Comparison of ENCODE assay signal across 26 cellular contexts in genomic region chr4:101287332-101287731, GRCh38. TPM values are rescaled to one million over a fixed set of nuclear protein-coding genes. Genes with fewer than 3 reads are reported as not detected.
DNase-seq lines count a peak whose midpoint lies in the region; ATAC-seq and TF ChIP-seq lines count a peak whose summit lies in the region.
"Had no signal": no experiment of that assay in that cellular context is flagged by ENCODE, and none has a peak within 500 bp of the region (broad histone marks: within the 10 kb centered on the region; RNA-seq: fewer than 3 reads in every experiment).

No MANE protein-coding gene starts in this region.

- TF ChIP-seq CTCF in MCF 10A (IDR thresholded peaks at IDR 0.05; ENCODE audit: unreplicated experiment) (no peak), breast epithelium (IDR thresholded peaks at IDR 0.05) (no peak), WTC11 (IDR thresholded peaks at IDR 0.05) (no peak)

- H3K4me1 ChIP-seq in breast epithelium (no peaks in the 10 kb centered on the region), aorta (ENCODE audit: control insufficient read depth in 1 of 2, insufficient read depth in 2 of 2, low read length in 2 of 2) (no peaks in the 10 kb centered on the region)

- no peak for TF ChIP-seq POLR2A in breast epithelium (IDR thresholded peaks at IDR 0.05)

- H3K4me1 Mint-ChIP-seq in MCF 10A (ENCODE audit: insufficient read depth, unreplicated experiment) (peaks cover 30% of the 10 kb centered on the region), WTC11 (peaks cover 84% of the 10 kb centered on the region), immature natural killer cell (peaks cover 76 to 95% of the 10 kb centered on the region in 2 donors)
- peaks cover 40 to 67% of the 10 kb centered on the region in 2 donors for H3K4me1 Mint-ChIP-seq in stimulated activated naive B cell treated with anti-CD40 and anti-IgM and Interleukin-4, amounts not matched to agents 10 μg/mL and 1 μg/mL and 100 μg/mL, for 72 hours

- POLR2A ChIA-PET in MCF 10A (lab: Yijun Ruan, JAX) (interaction anchor here (1.0 kb wide), 1 partner anchor 61 kb away, joined by 3 read pairs; no protein-coding TSS in a partner anchor), WTC11 (lab: Charles Lee) (interaction anchor here (0.7 kb wide), 1 partner anchor 543 kb away, joined by 3 read pairs; no protein-coding TSS in a partner anchor)

- no peaks in the 10 kb centered on the region for H3K27me3 Mint-ChIP-seq in MCF 10A (ENCODE audit: insufficient read depth, unreplicated experiment)
- no peaks in the 10 kb centered on the region for H3K27me3 Mint-ChIP-seq in WTC11 (ENCODE audit: low read depth)
- H3K27me3 Mint-ChIP-seq in immature natural killer cell (ENCODE audit: low read depth in 3 of 3): peaks cover 0 to 2% (median 0%) of the 10 kb centered on the region in 3 donors
- no peaks in the 10 kb centered on the region for H3K27me3 Mint-ChIP-seq in stimulated activated naive B cell treated with anti-CD40 and anti-IgM and Interleukin-4, amounts not matched to agents 10 μg/mL and 1 μg/mL and 100 μg/mL, for 72 hours

- H3K9me3 ChIP-seq in breast epithelium (no peaks in the 10 kb centered on the region), aorta (ENCODE audit: control insufficient read depth, low read length) (no peaks in the 10 kb centered on the region)
- H3K9me3 ChIP-seq: tibial artery, vagina had no signal

- H3K36me3 Mint-ChIP-seq in MCF 10A (ENCODE audit: insufficient read depth, unreplicated experiment) (no peaks in the 10 kb centered on the region), WTC11 (no peaks in the 10 kb centered on the region), immature natural killer cell (no peaks in the 10 kb centered on the region)
- H3K36me3 Mint-ChIP-seq in stimulated activated naive B cell treated with anti-CD40 and anti-IgM and Interleukin-4, amounts not matched to agents 10 μg/mL and 1 μg/mL and 100 μg/mL, for 72 hours: no peaks in the 10 kb centered on the region

- DNase-seq in MCF 10A (ENCODE audit: unreplicated experiment) (no peak), breast epithelium (ENCODE audit: low spot score in 2 of 2) (no peak), WTC11 (ENCODE audit: low spot score) (no peak), immature natural killer cell (no peak), putamen (ENCODE audit: low spot score) (no peak), aorta (no peak)
- DNase-seq in stimulated activated naive B cell treated with anti-CD40 and anti-IgM and Interleukin-4, amounts not matched to agents 10 μg/mL and 1 μg/mL and 100 μg/mL, for 72 hours: no peak
- DNase-seq: activated CD4-positive, alpha-beta T cell treated with anti-CD3 and anti-CD28 coated beads for 4 hours; activated naive CD4-positive, alpha-beta T cell treated with anti-CD3 and anti-CD28 coated beads, Interleukin-2, amount 50 U/mL, for 16 hours; activated T-cell treated with anti-CD3 and anti-CD28 coated beads for 4 hours; AML-193; effector memory CD4-positive, alpha-beta T cell; HCEC 1CT; Kasumi-1; NCI-H146; NCI-H2107; NCI-H345; NCI-H69; SHP77; small intestine; tibial artery had no signal

- intact Hi-C loops in MCF 10A (cut with micrococcal nuclease) (no loop called here), breast epithelium (cut with DNase I; ENCODE audit: low total_unique reads) (no loop called here), aorta (cut with DNase I) (no loop called here)

- no peaks in the 10 kb centered on the region for H3K9me3 Mint-ChIP-seq in MCF 10A (ENCODE audit: unreplicated experiment)
- no peaks in the 10 kb centered on the region for H3K9me3 Mint-ChIP-seq in WTC11
- no peaks in the 10 kb centered on the region for H3K9me3 Mint-ChIP-seq in immature natural killer cell
- H3K9me3 Mint-ChIP-seq in stimulated activated naive B cell treated with anti-CD40 and anti-IgM and Interleukin-4, amounts not matched to agents 10 μg/mL and 1 μg/mL and 100 μg/mL, for 72 hours: no peaks in the 10 kb centered on the region
- H3K9me3 Mint-ChIP-seq: activated T-helper 2 cell treated with anti-CD3 and anti-CD28 coated beads, Interferon-gamma antibody, Interleukin-2, Interleukin-4, amounts not matched to agents 10 μg/mL and 5 μg/mL and 100 μg/mL, durations not matched to agents 14 hours and 24 hours and 36 hours had no signal

- H3K4me3 ChIP-seq in breast epithelium (no peak overlapping the region), aorta (ENCODE audit: low read length in 2 of 2) (no peak overlapping the region)
- H3K4me3 ChIP-seq: tibial artery, vagina had no signal

- H3K27me3 ChIP-seq in breast epithelium: no peaks in the 10 kb centered on the region
- no peaks in the 10 kb centered on the region for H3K27me3 ChIP-seq in aorta (ENCODE audit: control insufficient read depth in 1 of 2, insufficient read depth in 2 of 2, low read length in 1 of 2)
- H3K27me3 ChIP-seq: tibial artery, vagina had no signal

- H3K27ac Mint-ChIP-seq in MCF 10A (ENCODE audit: low read depth, unreplicated experiment): peak overlapping the region; percentile 39
- 0 out of 2 replicates have a peak overlapping the region, but pooled peaks have one; percentile 62 for H3K27ac Mint-ChIP-seq in WTC11
- peak overlapping the region in 5 of 6 donors; percentile 8 to 80 (median 72) for H3K27ac Mint-ChIP-seq in immature natural killer cell
- peak overlapping the region; percentile 25 for H3K27ac Mint-ChIP-seq in stimulated activated naive B cell treated with anti-CD40 and anti-IgM and Interleukin-4, amounts not matched to agents 10 μg/mL and 1 μg/mL and 100 μg/mL, for 72 hours
- H3K27ac Mint-ChIP-seq: activated T-helper 2 cell treated with anti-CD3 and anti-CD28 coated beads, Interferon-gamma antibody, Interleukin-2, Interleukin-4, amounts not matched to agents 10 μg/mL and 5 μg/mL and 100 μg/mL, durations not matched to agents 14 hours and 24 hours and 36 hours; T-helper 2 cell treated with Interferon-gamma antibody and Interleukin-4, amounts not matched to agents 5 μg/mL and 100 μg/mL, for 36 hours had no signal

- CTCF ChIA-PET in MCF 10A (lab: Yijun Ruan, JAX): interaction anchor here (0.6 to 0.9 kb wide), 2 partner anchors 10 to 768 kb away, joined by 3 to 4 read pairs; no protein-coding TSS in a partner anchor
- CTCF ChIA-PET in WTC11 (lab: Charles Lee): interaction anchor here (0.5 kb wide), 1 partner anchor 84 kb away, joined by 4 read pairs; no protein-coding TSS in a partner anchor

- H3K36me3 ChIP-seq in breast epithelium (no peaks in the 10 kb centered on the region), aorta (ENCODE audit: control insufficient read depth in 1 of 2, insufficient read depth in 2 of 2, low read length in 1 of 2) (no peaks in the 10 kb centered on the region)
- H3K36me3 ChIP-seq: tibial artery, vagina had no signal

- ATAC-seq in WTC11: no peak
- ATAC-seq in stimulated activated naive B cell treated with anti-CD40 and anti-IgM and Interleukin-4, amounts not matched to agents 10 μg/mL and 1 μg/mL and 100 μg/mL, for 72 hours (replicated peaks): no peak
- ATAC-seq in GM21447 (IDR thresholded peaks at IDR 0.05; ENCODE audit: unreplicated experiment): no peak
- no peak for ATAC-seq in aorta (ENCODE audit: low FRiP score)
- ATAC-seq: Panc1 had no signal

- WGBS in aorta, 2 donors: 50 to 60% methylated on average over 2 of the region's 2 CpGs

- no peak overlapping the region for H3K27ac ChIP-seq in breast epithelium
- H3K27ac ChIP-seq in aorta (ENCODE audit: low read depth in 1 of 2, low read length in 2 of 2): no peak overlapping the region
- H3K27ac ChIP-seq: tibial artery, vagina had no signal

- BruUV-seq in MCF 10A (replicated peaks; lab: Mats Ljungman, UMichigan): no TSS peak

- H3K4me3 Mint-ChIP-seq in MCF 10A (ENCODE audit: unreplicated experiment) (no peak overlapping the region), WTC11 (no peak overlapping the region), immature natural killer cell (peak overlapping the region in 2 of 5 donors; percentile 1 to 26)
- no peak overlapping the region for H3K4me3 Mint-ChIP-seq in stimulated activated naive B cell treated with anti-CD40 and anti-IgM and Interleukin-4, amounts not matched to agents 10 μg/mL and 1 μg/mL and 100 μg/mL, for 72 hours
- H3K4me3 Mint-ChIP-seq: T-helper 2 cell treated with Interferon-gamma antibody and Interleukin-4, amounts not matched to agents 5 μg/mL and 100 μg/mL, for 36 hours had no signal

TF ChIP-seq in WTC11, 78 proteins besides CTCF, POLR2A, EP300 and RAD21 (continues in another document):
- TF ChIP-seq TEAD1 (CRISPR knock-in tag; IDR thresholded peaks at IDR 0.05) (no peak), AFF4 (CRISPR knock-in tag; IDR thresholded peaks at IDR 0.05; ENCODE audit: borderline replicate concordance) (no peak), CREB1 (CRISPR knock-in tag; IDR thresholded peaks at IDR 0.05) (no peak), RELA (CRISPR knock-in tag; IDR thresholded peaks at IDR 0.05; ENCODE audit: borderline replicate concordance) (no peak), ZBTB21 (CRISPR knock-in tag; IDR thresholded peaks at IDR 0.05; ENCODE audit: borderline replicate concordance) (no peak)

RNA-seq across cellular contexts. Expression of gene PPP3CA, which starts 60.0 kb away (rescaled TPM):
- total RNA-seq in MCF 10A (2022) (53.7 and 73.0 TPM in 2 replicates), breast epithelium (10 to 100 TPM; 32.4 to 59.6 (median 47.8) TPM), WTC11 (2021) (35.3 to 41.6 TPM (median 36.3 TPM) in 3 replicates), aorta (10 to 100 TPM; 37.3 to 56.4 TPM)
- polyA plus RNA-seq in immature natural killer cell (10 to 100 TPM in 2 of 3 donors, 1 to 10 TPM in 1; 9.4 to 13.6 (median 10.8) TPM), aorta (10 to 100 TPM in 1 of 2 donors, 1 to 10 TPM in 1; 6.8 to 12.1 TPM)
